In the genomic region with DNA sequence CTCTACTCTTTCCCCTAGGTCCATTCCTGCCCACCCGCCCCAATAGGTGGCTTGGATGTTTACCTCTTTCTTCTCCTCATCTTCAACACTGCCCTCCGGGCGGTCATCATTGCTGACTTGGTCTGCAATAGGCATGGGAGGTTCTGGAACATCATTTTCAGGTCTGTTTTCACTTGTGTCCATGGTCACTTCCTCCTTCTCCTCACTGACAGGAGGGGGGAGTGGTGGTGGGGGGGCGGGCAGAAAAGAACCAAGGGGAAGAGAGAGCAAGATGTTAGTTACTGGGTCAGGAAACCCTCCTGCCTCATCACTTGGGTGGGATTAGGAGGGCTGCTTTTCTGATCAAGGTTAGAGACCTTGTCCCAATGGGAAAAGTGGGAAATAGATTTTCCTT, we compare ENCODE assay signal across 11 cellular contexts.
DNase-seq lines count a peak whose midpoint lies in the region; ATAC-seq and TF ChIP-seq lines count a peak whose summit lies in the region.
"Had no signal": no experiment of that assay in that cellular context is flagged by ENCODE, and none has a peak within 500 bp of the region (broad histone marks: within the 10 kb centered on the region; RNA-seq: fewer than 3 reads in every experiment).

No MANE protein-coding gene starts in this region.

- no peak for ATAC-seq in activated naive CD8-positive, alpha-beta T cell treated with anti-CD3 and anti-CD28 coated beads, Interleukin-2, amount 50 U/mL, for 24 hours
- no peak for ATAC-seq in HG02610 (IDR thresholded peaks at IDR 0.05; ENCODE audit: unreplicated experiment)
- no peak for ATAC-seq in HG03025 (IDR thresholded peaks at IDR 0.05; ENCODE audit: low FRiP score, unreplicated experiment)

- peaks cover 41% of the 10 kb centered on the region for H3K4me1 Mint-ChIP-seq in activated naive CD8-positive, alpha-beta T cell treated with anti-CD3 and anti-CD28 coated beads, Interleukin-2, amount 50 U/mL, for 24 hours

- H3K9me3 ChIP-seq in muscle layer of colon (ENCODE audit: low read length) = no peaks in the 10 kb centered on the region
- H3K9me3 ChIP-seq: testis had no signal

- peak overlapping the region; percentile 96 for H3K4me3 Mint-ChIP-seq in activated naive CD8-positive, alpha-beta T cell treated with anti-CD3 and anti-CD28 coated beads, Interleukin-2, amount 50 U/mL, for 24 hours

- peaks cover 53% of the 10 kb centered on the region for H3K36me3 ChIP-seq in muscle layer of colon (ENCODE audit: insufficient read depth, low read length)

- H3K27ac ChIP-seq in 22Rv1 = peak overlapping the region; percentile 93
- peak overlapping the region; percentile 2 for H3K27ac ChIP-seq in muscle layer of colon (ENCODE audit: low read depth, low read length)
- H3K27ac ChIP-seq: testis had no signal

- no peak overlapping the region for H3K4me3 ChIP-seq in muscle layer of colon (ENCODE audit: low read depth in 1 of 2, low read length in 2 of 2)
- H3K4me3 ChIP-seq: testis had no signal

- peaks cover 51% of the 10 kb centered on the region for H3K36me3 Mint-ChIP-seq in activated naive CD8-positive, alpha-beta T cell treated with anti-CD3 and anti-CD28 coated beads, Interleukin-2, amount 50 U/mL, for 24 hours (ENCODE audit: low read depth)

- no peak overlapping the region for H3K9ac ChIP-seq in muscle layer of colon (ENCODE audit: low read length)

- DNase-seq in GM20000 (ENCODE audit: low spot score) = peak; percentile 8
- no peak for DNase-seq in activated naive CD8-positive, alpha-beta T cell treated with anti-CD3 and anti-CD28 coated beads, Interleukin-2, amount 50 U/mL, for 24 hours
- no peak for DNase-seq in NOMO-1 treated with dmso at 0.1 percent for 144 hours (lab: John Stamatoyannopoulos, UW; ENCODE audit: unreplicated experiment)
- no peak for DNase-seq in NCI-H2107 treated with DMSO at 0.1 percent for 48 hours (lab: John Stamatoyannopoulos, UW; ENCODE audit: unreplicated experiment)
- DNase-seq: DMS153, NCI-H748 treated with DMSO at 0.1 percent for 48 hours had no signal

- H3K27ac Mint-ChIP-seq in activated naive CD8-positive, alpha-beta T cell treated with anti-CD3 and anti-CD28 coated beads, Interleukin-2, amount 50 U/mL, for 24 hours = peak overlapping the region; percentile 74

- no peaks in the 10 kb centered on the region for H3K9me3 Mint-ChIP-seq in activated naive CD8-positive, alpha-beta T cell treated with anti-CD3 and anti-CD28 coated beads, Interleukin-2, amount 50 U/mL, for 24 hours

- no peaks in the 10 kb centered on the region for H3K27me3 Mint-ChIP-seq in activated naive CD8-positive, alpha-beta T cell treated with anti-CD3 and anti-CD28 coated beads, Interleukin-2, amount 50 U/mL, for 24 hours

- no peak for TF ChIP-seq CTCF in 22Rv1 (IDR thresholded peaks at IDR 0.05)
- TF ChIP-seq CTCF in GM20000 (IDR thresholded peaks at IDR 0.05; ENCODE audit: extremely low read depth, missing control alignments) = no peak

- H3K4me1 ChIP-seq in muscle layer of colon (ENCODE audit: insufficient read depth, low read length) = peaks cover 18% of the 10 kb centered on the region

- H3K27me3 ChIP-seq in muscle layer of colon (ENCODE audit: control insufficient read depth in 1 of 2, insufficient read depth in 2 of 2, low read length in 2 of 2) = no peaks in the 10 kb centered on the region
- H3K27me3 ChIP-seq: testis had no signal
